8 cellular contexts compared by ENCODE assay signal in the genomic region with DNA sequence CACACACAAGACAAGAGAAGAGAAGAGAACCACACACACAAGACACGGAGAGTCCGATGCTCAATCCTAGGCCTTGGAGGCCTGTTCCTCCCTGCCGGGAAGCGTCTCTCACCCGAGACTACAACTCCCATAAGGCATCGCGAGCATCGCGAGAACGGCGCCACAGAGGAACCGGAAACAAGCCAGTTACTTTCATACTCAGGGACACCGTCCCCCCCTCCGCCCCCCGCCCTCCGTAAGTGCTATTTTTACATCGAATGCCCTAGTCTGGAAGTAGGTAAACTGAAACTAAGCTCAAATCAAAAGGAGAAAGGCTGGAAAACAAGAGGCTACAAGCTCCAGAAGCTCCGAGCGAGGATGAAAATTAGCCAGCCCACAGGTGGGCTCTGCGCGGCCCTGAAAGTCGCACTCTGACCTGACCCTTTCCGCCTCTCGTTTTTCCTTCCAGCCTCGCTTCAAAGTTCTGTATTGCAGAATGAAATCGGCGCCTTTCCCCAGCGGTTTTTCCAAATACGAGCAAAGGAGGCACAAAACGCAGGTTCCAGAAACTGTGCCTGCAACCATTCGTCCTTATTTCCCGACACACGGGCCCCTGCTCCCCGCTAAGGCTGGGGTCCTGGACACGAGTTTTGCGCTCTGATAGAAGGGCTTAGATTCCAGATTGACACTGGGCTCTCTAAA. TPM values are rescaled to one million over a fixed set of nuclear protein-coding genes. Genes with fewer than 3 reads are reported as not detected.
DNase-seq lines count a peak whose midpoint lies in the region; ATAC-seq and TF ChIP-seq lines count a peak whose summit lies in the region.

No MANE protein-coding gene starts in this region.

- H3K4me3 ChIP-seq in astrocyte of the cerebellum (ENCODE audit: low read depth, low read length), result peak overlapping the region; percentile 81

- peak overlapping the region; percentile 95 for H3K4me3 Mint-ChIP-seq in T-helper 2 cell treated with Interferon-gamma antibody and Interleukin-4, amounts not matched to agents 5 μg/mL and 100 μg/mL, for 36 hours

- in situ Hi-C loops in astrocyte of the cerebellum (cut with HindIII; ENCODE audit: low sequenced_read_pairs), result no loop called here

- no peaks in the 10 kb centered on the region for H3K27me3 Mint-ChIP-seq in T-helper 2 cell treated with Interferon-gamma antibody and Interleukin-4, amounts not matched to agents 5 μg/mL and 100 μg/mL, for 36 hours (ENCODE audit: low read depth)

- peak overlapping the region; percentile 96 for H3K27ac Mint-ChIP-seq in T-helper 2 cell treated with Interferon-gamma antibody and Interleukin-4, amounts not matched to agents 5 μg/mL and 100 μg/mL, for 36 hours

- TF ChIP-seq CTCF in astrocyte of the cerebellum (IDR thresholded peaks at IDR 0.05; ENCODE audit: low read depth, low read length, missing control alignments), result no peak

- ATAC-seq in GM18505 (IDR thresholded peaks at IDR 0.05; ENCODE audit: unreplicated experiment) (peak; percentile 94), HG02970 (IDR thresholded peaks at IDR 0.05; ENCODE audit: low FRiP score, unreplicated experiment) (peak; percentile 90)

- DNase-seq in NCI-H187 treated with DMSO at 0.1 percent for 48 hours (lab: John Stamatoyannopoulos, UW) (peak; percentile 7), astrocyte of the cerebellum (ENCODE audit: low read depth) (peak; percentile 88), hippocampal formation (lab: John Stamatoyannopoulos, UW) (peak; percentile 91 to 95), renal cortical epithelial cell (ENCODE audit: low read depth) (peak; percentile 91), cortex of kidney (lab: John Stamatoyannopoulos, UW) (no peak)
- peak; percentile 91 for DNase-seq in T-helper 2 cell treated with Interferon-gamma antibody and Interleukin-4, amounts not matched to agents 5 μg/mL and 100 μg/mL, for 36 hours (ENCODE audit: low spot score)

- H3K36me3 Mint-ChIP-seq in T-helper 2 cell treated with Interferon-gamma antibody and Interleukin-4, amounts not matched to agents 5 μg/mL and 100 μg/mL, for 36 hours (ENCODE audit: low read depth), result peaks cover 3% of the 10 kb centered on the region

- H3K9me3 Mint-ChIP-seq in T-helper 2 cell treated with Interferon-gamma antibody and Interleukin-4, amounts not matched to agents 5 μg/mL and 100 μg/mL, for 36 hours, result no peaks in the 10 kb centered on the region

- H3K4me1 Mint-ChIP-seq in T-helper 2 cell treated with Interferon-gamma antibody and Interleukin-4, amounts not matched to agents 5 μg/mL and 100 μg/mL, for 36 hours (ENCODE audit: low read depth), result peaks cover 9% of the 10 kb centered on the region

- peak; percentile 75 for TF ChIP-seq POLR2A in GM18505 (IDR thresholded peaks at IDR 0.05; ENCODE audit: borderline replicate concordance, extremely low read depth, insufficient read depth, insufficient read length)

RNA-seq across cellular contexts. Expression of gene DNAJC12, which starts 11.5 kb away (rescaled TPM):
- total RNA-seq in renal cortical epithelial cell, result 3.0 and 13.3 TPM in 2 replicates

RNA-seq across cellular contexts. Expression of gene SIRT1, which starts 35.0 kb away (rescaled TPM):
- total RNA-seq in renal cortical epithelial cell, result 11.6 and 23.9 TPM in 2 replicates
